25 cellular contexts compared by ENCODE assay signal in genomic region chr11:38839076-38839475, GRCh38.
"Had no signal": no experiment of that assay in that cellular context is flagged by ENCODE, and none has a peak within 500 bp of the region (broad histone marks: within the 10 kb centered on the region; RNA-seq: fewer than 3 reads in every experiment).

No MANE protein-coding gene starts in this region.

- H3K4me1 ChIP-seq: colonic mucosa, esophagus muscularis mucosa, esophagus squamous epithelium, foreskin keratinocyte, gastrocnemius medialis, gastroesophageal sphincter, heart left ventricle, heart right ventricle had no signal

- DNase-seq: colonic mucosa; cortex of kidney; dermis blood vessel endothelial cell; dorsolateral prefrontal cortex; effector CD4-positive, alpha-beta T cell; effector CD8-positive, alpha-beta T cell; effector memory CD4-positive, alpha-beta T cell; effector memory CD8-positive, alpha-beta T cell; endodermal cell; erythroblast; esophagus squamous epithelium; foreskin fibroblast; foreskin keratinocyte; foreskin melanocyte; gastrocnemius medialis; glutamatergic neuron; head of caudate nucleus; heart left ventricle; heart right ventricle had no signal

- H3K27ac ChIP-seq: colonic mucosa, coronary artery, dorsolateral prefrontal cortex, epithelial cell of prostate, esophagus muscularis mucosa, esophagus squamous epithelium, foreskin keratinocyte, gastrocnemius medialis, gastroesophageal sphincter, heart left ventricle, heart right ventricle, hepatocyte had no signal

- ATAC-seq: effector memory CD8-positive, alpha-beta T cell; esophagus mucosa; foreskin keratinocyte; gastrocnemius medialis; gastroesophageal sphincter; heart left ventricle; heart right ventricle had no signal

- H3K36me3 ChIP-seq: colonic mucosa, esophagus muscularis mucosa, esophagus squamous epithelium, gastrocnemius medialis, gastroesophageal sphincter, heart left ventricle, heart right ventricle had no signal

- H3K9me3 ChIP-seq: colonic mucosa, esophagus muscularis mucosa, esophagus squamous epithelium, gastrocnemius medialis, gastroesophageal sphincter, heart left ventricle had no signal

- H3K27me3 ChIP-seq: colonic mucosa, dorsolateral prefrontal cortex, esophagus muscularis mucosa, esophagus squamous epithelium, foreskin keratinocyte, gastrocnemius medialis, gastroesophageal sphincter, heart left ventricle, heart right ventricle, hepatocyte had no signal

- H3K4me3 ChIP-seq: colonic mucosa, coronary artery, dorsolateral prefrontal cortex, esophagus muscularis mucosa, esophagus squamous epithelium, gastrocnemius medialis, gastroesophageal sphincter, heart left ventricle, heart right ventricle, hepatocyte had no signal
